Comparison of ENCODE assay signal across 3 cellular contexts in genomic region chr4:189837462-189837861, GRCh38.
"Had no signal": no experiment of that assay in that cellular context is flagged by ENCODE, and none has a peak within 500 bp of the region (broad histone marks: within the 10 kb centered on the region; RNA-seq: fewer than 3 reads in every experiment).

No MANE protein-coding gene starts in this region.

- DNase-seq: GDM1, GF-D8 had no signal

- ATAC-seq: GM12878 had no signal

- H3K4me3 ChIP-seq: GM12878 had no signal
